In the genomic region with DNA sequence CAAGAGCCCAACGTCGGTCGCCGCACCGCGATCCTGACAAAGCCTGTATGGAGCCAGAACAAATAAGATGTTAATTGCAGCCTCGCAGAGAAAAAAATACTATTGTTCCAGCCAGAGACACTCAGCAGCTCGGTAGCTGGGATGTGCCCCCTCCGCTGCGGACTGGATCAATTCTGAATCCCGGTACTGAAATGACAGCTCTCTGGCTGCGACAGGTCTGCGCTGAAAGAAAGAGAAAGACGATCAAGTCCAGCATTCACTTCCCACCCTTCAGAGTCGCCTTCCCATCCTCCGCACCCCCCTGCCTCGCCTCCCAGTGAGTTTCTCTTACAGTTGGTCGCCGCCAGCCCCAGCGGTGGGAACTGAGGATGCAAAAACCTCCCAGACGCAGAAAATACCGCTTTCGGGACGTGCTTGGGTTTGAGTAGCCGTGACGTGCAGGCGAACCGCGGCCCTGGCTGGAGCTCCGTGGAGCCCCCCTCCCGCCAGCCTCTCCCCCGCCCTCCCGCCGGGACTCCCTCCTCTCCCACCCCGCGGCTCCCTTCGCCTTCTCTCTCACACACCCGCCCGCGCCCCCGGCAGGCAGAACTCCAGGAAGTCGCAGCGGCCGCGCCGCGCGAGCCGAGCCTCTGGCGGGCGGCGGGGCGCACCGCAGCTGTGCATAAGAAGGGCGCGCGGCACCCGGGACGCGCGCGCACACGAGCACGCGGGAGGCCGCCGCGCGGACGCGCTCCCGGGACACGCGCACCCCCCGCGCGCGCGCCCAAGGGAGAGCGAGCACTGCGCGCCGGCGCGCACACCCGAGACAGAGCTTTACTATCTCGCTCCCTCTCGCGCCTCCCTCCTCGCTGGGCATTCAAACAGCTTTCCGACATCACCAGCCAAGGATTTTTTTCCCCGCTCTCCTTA, we compare ENCODE assay signal across 1 cellular context.
A peak's percentile ranks its signal among the peaks of the same experiment; 100 is the strongest.
TF ChIP-seq lines count a peak whose summit lies in the region.

A gene (plus strand): TSS at position 780 of the 909 bp plus-strand sequence. CDS start 3,394 bp downstream, outside the sequence.

TF ChIP-seq in K562, 482 proteins besides CTCF, POLR2A, EP300 and RAD21 (continued from another document and continues in another):
- TF ChIP-seq, protein P1, sequence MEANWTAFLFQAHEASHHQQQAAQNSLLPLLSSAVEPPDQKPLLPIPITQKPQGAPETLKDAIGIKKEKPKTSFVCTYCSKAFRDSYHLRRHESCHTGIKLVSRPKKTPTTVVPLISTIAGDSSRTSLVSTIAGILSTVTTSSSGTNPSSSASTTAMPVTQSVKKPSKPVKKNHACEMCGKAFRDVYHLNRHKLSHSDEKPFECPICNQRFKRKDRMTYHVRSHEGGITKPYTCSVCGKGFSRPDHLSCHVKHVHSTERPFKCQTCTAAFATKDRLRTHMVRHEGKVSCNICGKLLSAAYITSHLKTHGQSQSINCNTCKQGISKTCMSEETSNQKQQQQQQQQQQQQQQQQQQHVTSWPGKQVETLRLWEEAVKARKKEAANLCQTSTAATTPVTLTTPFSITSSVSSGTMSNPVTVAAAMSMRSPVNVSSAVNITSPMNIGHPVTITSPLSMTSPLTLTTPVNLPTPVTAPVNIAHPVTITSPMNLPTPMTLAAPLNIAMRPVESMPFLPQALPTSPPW (CRISPR knock-in tag; IDR thresholded peaks at IDR 0.05) = peak; percentile 90
- TF ChIP-seq GABPA (tag; conservative IDR thresholded peaks at IDR 0.05; ENCODE audit: low read depth) (peak; percentile 55), KDM1A (IDR thresholded peaks at IDR 0.05) (no peak), ZEB2 (IDR thresholded peaks at IDR 0.05) (no peak), GATAD2B (IDR thresholded peaks at IDR 0.05; ENCODE audit: borderline replicate concordance) (peak; percentile 79), TEAD4 (IDR thresholded peaks at IDR 0.05; ENCODE audit: low read length) (0 out of 2 replicates have a peak, but pooled peaks have one; percentile 20), TEAD4 (CRISPR knock-in tag; IDR thresholded peaks at IDR 0.05; ENCODE audit: borderline replicate concordance) (no peak), FOXK2 (conservative IDR thresholded peaks at IDR 0.05 in 1 of 2, IDR thresholded peaks at IDR 0.05 in 1 of 2; ENCODE audit: low read depth in 2 of 2) (no peak), MEF2D (tag; conservative IDR thresholded peaks at IDR 0.05; ENCODE audit: low read depth) (no peak), NR4A1 (CRISPR knock-in tag; IDR thresholded peaks at IDR 0.05) (no peak), NR4A1 (tag; IDR thresholded peaks at IDR 0.05) (peak; percentile 79; the same call in 1 of the 2 replicates), DMBX1 (CRISPR knock-in tag; IDR thresholded peaks at IDR 0.05; ENCODE audit: borderline replicate concordance) (peak; percentile 97), CHD2 (IDR thresholded peaks at IDR 0.05; ENCODE audit: low read depth, low read length) (no peak), BCOR (IDR thresholded peaks at IDR 0.05) (no peak), MAZ (CRISPR knock-in tag; conservative IDR thresholded peaks at IDR 0.05 in 1 of 2, IDR thresholded peaks at IDR 0.05 in 1 of 2) (peak; percentile 47 to 61; a peak in 1 of 4 replicates), ELF1 (tag; IDR thresholded peaks at IDR 0.05) (peak; percentile 85), CREB1 (IDR thresholded peaks at IDR 0.05) (no peak), CREB1 (CRISPR knock-in tag; IDR thresholded peaks at IDR 0.05) (no peak), TAF15 (IDR thresholded peaks at IDR 0.05; ENCODE audit: low read depth, low read length) (no peak), TRIM24 (IDR thresholded peaks at IDR 0.05) (no peak), RBFOX2 (IDR thresholded peaks at IDR 0.05; ENCODE audit: low read depth, low read length) (peak; percentile 71), POLR2H (tag; IDR thresholded peaks at IDR 0.05; ENCODE audit: low read depth) (peak; percentile 54), RCOR1 (IDR thresholded peaks at IDR 0.05; ENCODE audit: borderline replicate concordance in 1 of 2, low read depth in 2 of 2, low read length in 2 of 2) (peak in 1 of 2 experiments; percentile 72; a peak in 1 of 4 replicates)
- TF ChIP-seq, protein P2, sequence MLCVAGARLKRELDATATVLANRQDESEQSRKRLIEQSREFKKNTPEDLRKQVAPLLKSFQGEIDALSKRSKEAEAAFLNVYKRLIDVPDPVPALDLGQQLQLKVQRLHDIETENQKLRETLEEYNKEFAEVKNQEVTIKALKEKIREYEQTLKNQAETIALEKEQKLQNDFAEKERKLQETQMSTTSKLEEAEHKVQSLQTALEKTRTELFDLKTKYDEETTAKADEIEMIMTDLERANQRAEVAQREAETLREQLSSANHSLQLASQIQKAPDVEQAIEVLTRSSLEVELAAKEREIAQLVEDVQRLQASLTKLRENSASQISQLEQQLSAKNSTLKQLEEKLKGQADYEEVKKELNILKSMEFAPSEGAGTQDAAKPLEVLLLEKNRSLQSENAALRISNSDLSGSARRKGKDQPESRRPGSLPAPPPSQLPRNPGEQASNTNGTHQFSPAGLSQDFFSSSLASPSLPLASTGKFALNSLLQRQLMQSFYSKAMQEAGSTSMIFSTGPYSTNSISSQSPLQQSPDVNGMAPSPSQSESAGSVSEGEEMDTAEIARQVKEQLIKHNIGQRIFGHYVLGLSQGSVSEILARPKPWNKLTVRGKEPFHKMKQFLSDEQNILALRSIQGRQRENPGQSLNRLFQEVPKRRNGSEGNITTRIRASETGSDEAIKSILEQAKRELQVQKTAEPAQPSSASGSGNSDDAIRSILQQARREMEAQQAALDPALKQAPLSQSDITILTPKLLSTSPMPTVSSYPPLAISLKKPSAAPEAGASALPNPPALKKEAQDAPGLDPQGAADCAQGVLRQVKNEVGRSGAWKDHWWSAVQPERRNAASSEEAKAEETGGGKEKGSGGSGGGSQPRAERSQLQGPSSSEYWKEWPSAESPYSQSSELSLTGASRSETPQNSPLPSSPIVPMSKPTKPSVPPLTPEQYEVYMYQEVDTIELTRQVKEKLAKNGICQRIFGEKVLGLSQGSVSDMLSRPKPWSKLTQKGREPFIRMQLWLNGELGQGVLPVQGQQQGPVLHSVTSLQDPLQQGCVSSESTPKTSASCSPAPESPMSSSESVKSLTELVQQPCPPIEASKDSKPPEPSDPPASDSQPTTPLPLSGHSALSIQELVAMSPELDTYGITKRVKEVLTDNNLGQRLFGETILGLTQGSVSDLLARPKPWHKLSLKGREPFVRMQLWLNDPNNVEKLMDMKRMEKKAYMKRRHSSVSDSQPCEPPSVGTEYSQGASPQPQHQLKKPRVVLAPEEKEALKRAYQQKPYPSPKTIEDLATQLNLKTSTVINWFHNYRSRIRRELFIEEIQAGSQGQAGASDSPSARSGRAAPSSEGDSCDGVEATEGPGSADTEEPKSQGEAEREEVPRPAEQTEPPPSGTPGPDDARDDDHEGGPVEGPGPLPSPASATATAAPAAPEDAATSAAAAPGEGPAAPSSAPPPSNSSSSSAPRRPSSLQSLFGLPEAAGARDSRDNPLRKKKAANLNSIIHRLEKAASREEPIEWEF (CRISPR knock-in tag; IDR thresholded peaks at IDR 0.05) = peak; percentile 92
- TF ChIP-seq, protein P3, sequence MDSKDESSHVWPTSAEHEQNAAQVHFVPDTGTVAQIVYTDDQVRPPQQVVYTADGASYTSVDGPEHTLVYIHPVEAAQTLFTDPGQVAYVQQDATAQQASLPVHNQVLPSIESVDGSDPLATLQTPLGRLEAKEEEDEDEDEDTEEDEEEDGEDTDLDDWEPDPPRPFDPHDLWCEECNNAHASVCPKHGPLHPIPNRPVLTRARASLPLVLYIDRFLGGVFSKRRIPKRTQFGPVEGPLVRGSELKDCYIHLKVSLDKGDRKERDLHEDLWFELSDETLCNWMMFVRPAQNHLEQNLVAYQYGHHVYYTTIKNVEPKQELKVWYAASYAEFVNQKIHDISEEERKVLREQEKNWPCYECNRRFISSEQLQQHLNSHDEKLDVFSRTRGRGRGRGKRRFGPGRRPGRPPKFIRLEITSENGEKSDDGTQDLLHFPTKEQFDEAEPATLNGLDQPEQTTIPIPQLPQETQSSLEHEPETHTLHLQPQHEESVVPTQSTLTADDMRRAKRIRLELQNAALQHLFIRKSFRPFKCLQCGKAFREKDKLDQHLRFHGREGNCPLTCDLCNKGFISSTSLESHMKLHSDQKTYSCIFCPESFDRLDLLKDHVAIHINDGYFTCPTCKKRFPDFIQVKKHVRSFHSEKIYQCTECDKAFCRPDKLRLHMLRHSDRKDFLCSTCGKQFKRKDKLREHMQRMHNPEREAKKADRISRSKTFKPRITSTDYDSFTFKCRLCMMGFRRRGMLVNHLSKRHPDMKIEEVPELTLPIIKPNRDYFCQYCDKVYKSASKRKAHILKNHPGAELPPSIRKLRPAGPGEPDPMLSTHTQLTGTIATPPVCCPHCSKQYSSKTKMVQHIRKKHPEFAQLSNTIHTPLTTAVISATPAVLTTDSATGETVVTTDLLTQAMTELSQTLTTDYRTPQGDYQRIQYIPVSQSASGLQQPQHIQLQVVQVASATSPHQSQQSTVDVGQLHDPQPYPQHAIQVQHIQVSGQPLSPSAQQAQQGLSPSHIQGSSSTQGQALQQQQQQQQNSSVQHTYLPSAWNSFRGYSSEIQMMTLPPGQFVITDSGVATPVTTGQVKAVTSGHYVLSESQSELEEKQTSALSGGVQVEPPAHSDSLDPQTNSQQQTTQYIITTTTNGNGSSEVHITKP (IDR thresholded peaks at IDR 0.05; ENCODE audit: partially characterized antibody) = peak; percentile 30
- TF ChIP-seq, protein P4, sequence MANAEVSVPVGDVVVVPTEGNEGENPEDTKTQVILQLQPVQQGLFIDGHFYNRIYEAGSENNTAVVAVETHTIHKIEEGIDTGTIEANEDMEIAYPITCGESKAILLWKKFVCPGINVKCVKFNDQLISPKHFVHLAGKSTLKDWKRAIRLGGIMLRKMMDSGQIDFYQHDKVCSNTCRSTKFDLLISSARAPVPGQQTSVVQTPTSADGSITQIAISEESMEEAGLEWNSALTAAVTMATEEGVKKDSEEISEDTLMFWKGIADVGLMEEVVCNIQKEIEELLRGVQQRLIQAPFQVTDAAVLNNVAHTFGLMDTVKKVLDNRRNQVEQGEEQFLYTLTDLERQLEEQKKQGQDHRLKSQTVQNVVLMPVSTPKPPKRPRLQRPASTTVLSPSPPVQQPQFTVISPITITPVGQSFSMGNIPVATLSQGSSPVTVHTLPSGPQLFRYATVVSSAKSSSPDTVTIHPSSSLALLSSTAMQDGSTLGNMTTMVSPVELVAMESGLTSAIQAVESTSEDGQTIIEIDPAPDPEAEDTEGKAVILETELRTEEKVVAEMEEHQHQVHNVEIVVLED (CRISPR knock-in tag; IDR thresholded peaks at IDR 0.05) = peak; percentile 77
- TF ChIP-seq, protein P5, sequence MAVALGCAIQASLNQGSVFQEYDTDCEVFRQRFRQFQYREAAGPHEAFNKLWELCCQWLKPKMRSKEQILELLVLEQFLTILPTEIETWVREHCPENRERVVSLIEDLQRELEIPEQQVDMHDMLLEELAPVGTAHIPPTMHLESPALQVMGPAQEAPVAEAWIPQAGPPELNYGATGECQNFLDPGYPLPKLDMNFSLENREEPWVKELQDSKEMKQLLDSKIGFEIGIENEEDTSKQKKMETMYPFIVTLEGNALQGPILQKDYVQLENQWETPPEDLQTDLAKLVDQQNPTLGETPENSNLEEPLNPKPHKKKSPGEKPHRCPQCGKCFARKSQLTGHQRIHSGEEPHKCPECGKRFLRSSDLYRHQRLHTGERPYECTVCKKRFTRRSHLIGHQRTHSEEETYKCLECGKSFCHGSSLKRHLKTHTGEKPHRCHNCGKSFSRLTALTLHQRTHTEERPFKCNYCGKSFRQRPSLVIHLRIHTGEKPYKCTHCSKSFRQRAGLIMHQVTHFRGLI (CRISPR knock-in tag; IDR thresholded peaks at IDR 0.05) = peak; percentile 82
- TF ChIP-seq, protein P6, sequence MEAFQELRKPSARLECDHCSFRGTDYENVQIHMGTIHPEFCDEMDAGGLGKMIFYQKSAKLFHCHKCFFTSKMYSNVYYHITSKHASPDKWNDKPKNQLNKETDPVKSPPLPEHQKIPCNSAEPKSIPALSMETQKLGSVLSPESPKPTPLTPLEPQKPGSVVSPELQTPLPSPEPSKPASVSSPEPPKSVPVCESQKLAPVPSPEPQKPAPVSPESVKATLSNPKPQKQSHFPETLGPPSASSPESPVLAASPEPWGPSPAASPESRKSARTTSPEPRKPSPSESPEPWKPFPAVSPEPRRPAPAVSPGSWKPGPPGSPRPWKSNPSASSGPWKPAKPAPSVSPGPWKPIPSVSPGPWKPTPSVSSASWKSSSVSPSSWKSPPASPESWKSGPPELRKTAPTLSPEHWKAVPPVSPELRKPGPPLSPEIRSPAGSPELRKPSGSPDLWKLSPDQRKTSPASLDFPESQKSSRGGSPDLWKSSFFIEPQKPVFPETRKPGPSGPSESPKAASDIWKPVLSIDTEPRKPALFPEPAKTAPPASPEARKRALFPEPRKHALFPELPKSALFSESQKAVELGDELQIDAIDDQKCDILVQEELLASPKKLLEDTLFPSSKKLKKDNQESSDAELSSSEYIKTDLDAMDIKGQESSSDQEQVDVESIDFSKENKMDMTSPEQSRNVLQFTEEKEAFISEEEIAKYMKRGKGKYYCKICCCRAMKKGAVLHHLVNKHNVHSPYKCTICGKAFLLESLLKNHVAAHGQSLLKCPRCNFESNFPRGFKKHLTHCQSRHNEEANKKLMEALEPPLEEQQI (IDR thresholded peaks at IDR 0.05) = no peak
- TF ChIP-seq, protein P7, sequence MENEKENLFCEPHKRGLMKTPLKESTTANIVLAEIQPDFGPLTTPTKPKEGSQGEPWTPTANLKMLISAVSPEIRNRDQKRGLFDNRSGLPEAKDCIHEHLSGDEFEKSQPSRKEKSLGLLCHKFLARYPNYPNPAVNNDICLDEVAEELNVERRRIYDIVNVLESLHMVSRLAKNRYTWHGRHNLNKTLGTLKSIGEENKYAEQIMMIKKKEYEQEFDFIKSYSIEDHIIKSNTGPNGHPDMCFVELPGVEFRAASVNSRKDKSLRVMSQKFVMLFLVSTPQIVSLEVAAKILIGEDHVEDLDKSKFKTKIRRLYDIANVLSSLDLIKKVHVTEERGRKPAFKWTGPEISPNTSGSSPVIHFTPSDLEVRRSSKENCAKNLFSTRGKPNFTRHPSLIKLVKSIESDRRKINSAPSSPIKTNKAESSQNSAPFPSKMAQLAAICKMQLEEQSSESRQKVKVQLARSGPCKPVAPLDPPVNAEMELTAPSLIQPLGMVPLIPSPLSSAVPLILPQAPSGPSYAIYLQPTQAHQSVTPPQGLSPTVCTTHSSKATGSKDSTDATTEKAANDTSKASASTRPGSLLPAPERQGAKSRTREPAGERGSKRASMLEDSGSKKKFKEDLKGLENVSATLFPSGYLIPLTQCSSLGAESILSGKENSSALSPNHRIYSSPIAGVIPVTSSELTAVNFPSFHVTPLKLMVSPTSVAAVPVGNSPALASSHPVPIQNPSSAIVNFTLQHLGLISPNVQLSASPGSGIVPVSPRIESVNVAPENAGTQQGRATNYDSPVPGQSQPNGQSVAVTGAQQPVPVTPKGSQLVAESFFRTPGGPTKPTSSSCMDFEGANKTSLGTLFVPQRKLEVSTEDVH (IDR thresholded peaks at IDR 0.05; ENCODE audit: low read depth, partially characterized antibody) = no peak
- TF ChIP-seq, protein P8, sequence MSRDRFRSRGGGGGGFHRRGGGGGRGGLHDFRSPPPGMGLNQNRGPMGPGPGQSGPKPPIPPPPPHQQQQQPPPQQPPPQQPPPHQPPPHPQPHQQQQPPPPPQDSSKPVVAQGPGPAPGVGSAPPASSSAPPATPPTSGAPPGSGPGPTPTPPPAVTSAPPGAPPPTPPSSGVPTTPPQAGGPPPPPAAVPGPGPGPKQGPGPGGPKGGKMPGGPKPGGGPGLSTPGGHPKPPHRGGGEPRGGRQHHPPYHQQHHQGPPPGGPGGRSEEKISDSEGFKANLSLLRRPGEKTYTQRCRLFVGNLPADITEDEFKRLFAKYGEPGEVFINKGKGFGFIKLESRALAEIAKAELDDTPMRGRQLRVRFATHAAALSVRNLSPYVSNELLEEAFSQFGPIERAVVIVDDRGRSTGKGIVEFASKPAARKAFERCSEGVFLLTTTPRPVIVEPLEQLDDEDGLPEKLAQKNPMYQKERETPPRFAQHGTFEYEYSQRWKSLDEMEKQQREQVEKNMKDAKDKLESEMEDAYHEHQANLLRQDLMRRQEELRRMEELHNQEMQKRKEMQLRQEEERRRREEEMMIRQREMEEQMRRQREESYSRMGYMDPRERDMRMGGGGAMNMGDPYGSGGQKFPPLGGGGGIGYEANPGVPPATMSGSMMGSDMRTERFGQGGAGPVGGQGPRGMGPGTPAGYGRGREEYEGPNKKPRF (IDR thresholded peaks at IDR 0.05; ENCODE audit: low read depth, low read length) = no peak
